10 cellular contexts compared by ENCODE assay signal in the genomic region with DNA sequence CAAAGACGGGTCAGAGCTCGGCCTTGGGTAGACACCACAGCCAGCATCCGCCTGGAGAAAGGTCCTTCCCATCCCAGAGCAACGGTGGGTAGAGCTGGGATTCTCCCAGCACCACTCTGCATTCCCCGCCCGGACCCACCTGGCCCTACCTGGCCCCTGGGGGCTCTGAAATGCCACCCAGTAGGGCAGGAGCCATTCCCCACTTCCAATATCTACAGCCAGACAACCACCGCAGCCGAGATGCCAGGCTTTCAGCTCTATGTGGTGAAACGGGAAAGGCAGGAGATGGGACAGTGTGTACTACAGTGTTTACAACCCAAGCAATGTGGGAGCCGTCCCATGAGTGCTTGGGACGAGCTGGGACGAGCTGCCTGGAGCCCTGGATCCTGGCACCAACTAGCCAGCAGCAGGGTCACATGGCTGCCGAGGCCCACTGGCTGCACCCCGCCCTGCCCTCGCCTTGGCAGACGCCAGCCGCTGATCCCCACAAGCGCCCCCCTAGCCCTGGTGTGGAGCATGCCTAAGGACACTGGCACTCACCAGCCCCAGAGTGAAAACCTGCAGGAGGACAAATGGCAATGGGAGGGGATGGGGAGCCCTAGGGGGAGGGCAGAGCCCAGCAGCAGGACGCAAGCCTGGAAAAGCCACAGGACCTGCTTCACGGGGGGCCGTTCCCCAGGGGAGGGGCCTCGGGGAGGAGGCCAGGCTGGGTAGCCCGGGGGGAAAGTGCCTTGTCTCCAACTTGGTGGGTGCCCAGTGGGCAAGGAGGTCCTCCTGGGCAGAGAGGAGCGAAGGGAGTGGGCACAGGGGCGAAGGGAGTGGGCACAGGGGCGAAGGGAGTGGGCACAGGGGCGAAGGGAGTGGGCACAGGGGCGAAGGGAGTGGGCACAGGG. TPM values are rescaled to one million over a fixed set of nuclear protein-coding genes. Genes with fewer than 3 reads are reported as not detected.
A peak's percentile ranks its signal among the peaks of the same experiment; 100 is the strongest.
DNase-seq lines count a peak whose midpoint lies in the region; ATAC-seq and TF ChIP-seq lines count a peak whose summit lies in the region.
"Had no signal": no experiment of that assay in that cellular context is flagged by ENCODE, and none has a peak within 500 bp of the region (broad histone marks: within the 10 kb centered on the region; RNA-seq: fewer than 3 reads in every experiment).

No MANE protein-coding gene starts in this region.

- H3K36me3 Mint-ChIP-seq in activated CD4-positive, alpha-beta T cell treated with anti-CD3 and anti-CD28 coated beads, Interleukin-2, amount 10 ng/mL, durations not matched to agents 7 days and 5 days (ENCODE audit: low read depth): peaks cover 60% of the 10 kb centered on the region

- peak; percentile 52 to 88 (median 74) for ATAC-seq in heart left ventricle
- ATAC-seq: A549 had no signal

- peaks cover 48% of the 10 kb centered on the region for H3K4me1 Mint-ChIP-seq in activated CD4-positive, alpha-beta T cell treated with anti-CD3 and anti-CD28 coated beads, Interleukin-2, amount 10 ng/mL, durations not matched to agents 7 days and 5 days

- CTCF ChIA-PET in activated CD4-positive, alpha-beta T cell treated with anti-CD3 and anti-CD28 coated beads, Interleukin-2, amount 10 ng/mL, durations not matched to agents 7 days and 5 days (lab: Charles Lee): interaction anchor here (0.6 to 8.6 kb wide), 6 partner anchors 11 to 102 kb away, joined by 3 to 89 read pairs (median 6); partner anchors contain the start of genes TMC6 and TMC8

- no peak overlapping the region for H3K4me3 Mint-ChIP-seq in activated CD4-positive, alpha-beta T cell treated with anti-CD3 and anti-CD28 coated beads, Interleukin-2, amount 10 ng/mL, durations not matched to agents 7 days and 5 days

- TF ChIP-seq POLR2A in heart left ventricle (IDR thresholded peaks at IDR 0.05) (no peak), spleen (IDR thresholded peaks at IDR 0.05) (no peak)

- peak overlapping the region; percentile 17 for H3K27ac Mint-ChIP-seq in activated CD4-positive, alpha-beta T cell treated with anti-CD3 and anti-CD28 coated beads, Interleukin-2, amount 10 ng/mL, durations not matched to agents 7 days and 5 days

- 60 to 81% (median 70%) methylated on average over 16 to 27 of the region's 28 CpGs for WGBS in heart left ventricle, 4 donors
- WGBS in spleen, 5 donors: 84 to 93% (median 92%) methylated on average over 25 to 27 of the region's 28 CpGs

- no peaks in the 10 kb centered on the region for H3K27me3 Mint-ChIP-seq in activated CD4-positive, alpha-beta T cell treated with anti-CD3 and anti-CD28 coated beads, Interleukin-2, amount 10 ng/mL, durations not matched to agents 7 days and 5 days

- POLR2A ChIA-PET in activated CD4-positive, alpha-beta T cell treated with anti-CD3 and anti-CD28 coated beads, Interleukin-2, amount 10 ng/mL, durations not matched to agents 7 days and 5 days (lab: Charles Lee): interaction anchor here (1.1 to 1.3 kb wide), 2 partner anchors 10 to 15 kb away, joined by 3 to 7 read pairs; partner anchors contain the start of gene TMC8

- H3K27me3 ChIP-seq in heart left ventricle: no peaks in the 10 kb centered on the region
- H3K27me3 ChIP-seq in spleen (replicated peaks in 1 of 7): no peaks in the 10 kb centered on the region

- H3K36me3 ChIP-seq in heart left ventricle: peaks cover 0 to 84% (median 16%) of the 10 kb centered on the region in 9 donors
- H3K36me3 ChIP-seq in spleen: peaks cover 2 to 100% (median 90%) of the 10 kb centered on the region in 6 donors

- no peak for DNase-seq in activated CD4-positive, alpha-beta T cell treated with anti-CD3 and anti-CD28 coated beads, Interleukin-2, amount 10 ng/mL, durations not matched to agents 7 days and 5 days
- DNase-seq in activated CD4-positive, alpha-beta T cell treated with anti-CD3 and anti-CD28 coated beads, Interleukin-2, amount 50 U/mL, for 4 hours: no peak
- DNase-seq in heart left ventricle (peak in 4 of 5 donors; percentile 58 to 78 (median 68)), spleen (peak; percentile 77), NCI-H82 (lab: John Stamatoyannopoulos, UW) (no peak), islet precursor cell (no peak)
- DNase-seq: Karpas-422, NCI-H524 had no signal

- H3K4me1 ChIP-seq in heart left ventricle (peaks cover 0 to 53% (median 26%) of the 10 kb centered on the region in 12 donors), spleen (peaks cover 15 to 93% (median 50%) of the 10 kb centered on the region in 6 donors)
- H3K4me1 ChIP-seq: A549 had no signal

- no peaks in the 10 kb centered on the region for H3K9me3 Mint-ChIP-seq in activated CD4-positive, alpha-beta T cell treated with anti-CD3 and anti-CD28 coated beads, Interleukin-2, amount 10 ng/mL, durations not matched to agents 7 days and 5 days

- peak overlapping the region in 9 of 12 donors; percentile 37 to 69 (median 60) for H3K27ac ChIP-seq in heart left ventricle
- H3K27ac ChIP-seq in spleen: peak overlapping the region in 3 of 8 donors; percentile 66 to 79 (median 69)
- H3K27ac ChIP-seq: A549, SK-N-MC had no signal

- H3K9me3 ChIP-seq in heart left ventricle (no peaks in the 10 kb centered on the region), spleen (no peaks in the 10 kb centered on the region)
- H3K9me3 ChIP-seq: A549 had no signal

- intact Hi-C loops in heart left ventricle (cut with DNase I): loop anchor here in 9 of 10 donors (1.0 to 10.0 kb wide), 4 partner anchors 137 to 310 kb away; no protein-coding TSS in a partner anchor
- intact Hi-C loops in spleen (cut with DNase I; ENCODE audit: low total_unique reads): loop anchor here (5.0 kb wide), 2 partner anchors 62 to 137 kb away; no protein-coding TSS in a partner anchor

- H3K4me3 ChIP-seq in heart left ventricle (no peak overlapping the region), spleen (no peak overlapping the region)
- H3K4me3 ChIP-seq: A549, SK-N-MC had no signal

- TF ChIP-seq CTCF in heart left ventricle (IDR thresholded peaks at IDR 0.05) (no peak), spleen (IDR thresholded peaks at IDR 0.05 in 8 of 11, conservative IDR thresholded peaks at IDR 0.05 in 3 of 11) (no peak)

RNA-seq across cellular contexts. Expression of gene TMC6, which starts 13.5 kb away (rescaled TPM):
- total RNA-seq in activated CD4-positive, alpha-beta T cell treated with anti-CD3 and anti-CD28 coated beads, Interleukin-2, amount 10 ng/mL, durations not matched to agents 7 days and 5 days: 100 to 1,000 TPM; 414 to 438 TPM
- total RNA-seq in heart left ventricle (100 to 1,000 TPM in 1 of 9 donors, 10 to 100 TPM in 8; 41.5 to 139 (median 71.4) TPM), spleen (100 to 1,000 TPM; 169 to 425 (median 354) TPM)
- polyA plus RNA-seq in heart left ventricle (10 to 100 TPM; 31.2 to 50.1 TPM), spleen (100 to 1,000 TPM; 132 to 269 (median 252) TPM)

RNA-seq across cellular contexts. Expression of gene TMC8, which starts 15.5 kb away (rescaled TPM):
- total RNA-seq in activated CD4-positive, alpha-beta T cell treated with anti-CD3 and anti-CD28 coated beads, Interleukin-2, amount 10 ng/mL, durations not matched to agents 7 days and 5 days: 100 to 1,000 TPM; 331 to 364 TPM
- total RNA-seq in heart left ventricle (10 to 100 TPM in 1 of 9 donors, 1 to 10 TPM in 5, under 1 TPM in 3; 0.81 to 21.6 (median 1.1) TPM), spleen (100 to 1,000 TPM; 116 to 222 (median 205) TPM)
- polyA plus RNA-seq in heart left ventricle (1 to 10 TPM; 1.2 to 1.8 TPM), spleen (100 to 1,000 TPM; 103 to 191 (median 158) TPM)

RNA-seq across cellular contexts. Expression of gene C17orf99, which starts 31.1 kb away (rescaled TPM):
- total RNA-seq in activated CD4-positive, alpha-beta T cell treated with anti-CD3 and anti-CD28 coated beads, Interleukin-2, amount 10 ng/mL, durations not matched to agents 7 days and 5 days: not detected
- total RNA-seq in heart left ventricle: not detected
- polyA plus RNA-seq in heart left ventricle: not detected
- 1 to 10 TPM in 2 of 7 donors, under 1 TPM in 2, not detected in 3; 0.19 to 3.0 (median 0.95) TPM for total RNA-seq in spleen
- under 1 TPM in 2 of 3 donors, not detected in 1; 0.46 TPM for polyA plus RNA-seq in spleen
- polyA plus RNA-seq: A549 had no signal

RNA-seq across cellular contexts. Expression of gene SYNGR2, which starts 53.3 kb away (rescaled TPM):
- total RNA-seq in activated CD4-positive, alpha-beta T cell treated with anti-CD3 and anti-CD28 coated beads, Interleukin-2, amount 10 ng/mL, durations not matched to agents 7 days and 5 days: 10 to 100 TPM; 49.7 to 57.6 TPM
- total RNA-seq in heart left ventricle (100 to 1,000 TPM in 7 of 9 donors, 10 to 100 TPM in 2; 99.5 to 268 (median 135) TPM), spleen (100 to 1,000 TPM; 107 to 179 (median 137) TPM)
- polyA plus RNA-seq in heart left ventricle (100 to 1,000 TPM; 104 to 174 TPM), spleen (100 to 1,000 TPM; 152 to 201 (median 170) TPM)

Comparison
In these comparisons a context has a peak if more than half of its experiments do, and no peak if none do; other contexts are left out.
1. DNase-seq: peak in heart left ventricle (4 of 5) and spleen (single experiment); none in activated CD4-positive, alpha-beta T cell treated with anti-CD3 and anti-CD28 coated beads, Interleukin-2, amount 10 ng/mL, durations not matched to agents 7 days and 5 days (single experiment), activated CD4-positive, alpha-beta T cell treated with anti-CD3 and anti-CD28 coated beads, Interleukin-2, amount 50 U/mL, for 4 hours (0 of 2), NCI-H82 (single experiment) and islet precursor cell (single experiment).
2. RNA of gene TMC8, which starts 15.5 kb away (total RNA-seq): 331 to 364 TPM in activated CD4-positive, alpha-beta T cell treated with anti-CD3 and anti-CD28 coated beads, Interleukin-2, amount 10 ng/mL, durations not matched to agents 7 days and 5 days and 116 to 222 TPM in spleen; 0.81 to 21.6 TPM in heart left ventricle; every median in the first group is over 4 times any median in the second.